Comparison of ENCODE assay signal across 8 cellular contexts in the genomic region with DNA sequence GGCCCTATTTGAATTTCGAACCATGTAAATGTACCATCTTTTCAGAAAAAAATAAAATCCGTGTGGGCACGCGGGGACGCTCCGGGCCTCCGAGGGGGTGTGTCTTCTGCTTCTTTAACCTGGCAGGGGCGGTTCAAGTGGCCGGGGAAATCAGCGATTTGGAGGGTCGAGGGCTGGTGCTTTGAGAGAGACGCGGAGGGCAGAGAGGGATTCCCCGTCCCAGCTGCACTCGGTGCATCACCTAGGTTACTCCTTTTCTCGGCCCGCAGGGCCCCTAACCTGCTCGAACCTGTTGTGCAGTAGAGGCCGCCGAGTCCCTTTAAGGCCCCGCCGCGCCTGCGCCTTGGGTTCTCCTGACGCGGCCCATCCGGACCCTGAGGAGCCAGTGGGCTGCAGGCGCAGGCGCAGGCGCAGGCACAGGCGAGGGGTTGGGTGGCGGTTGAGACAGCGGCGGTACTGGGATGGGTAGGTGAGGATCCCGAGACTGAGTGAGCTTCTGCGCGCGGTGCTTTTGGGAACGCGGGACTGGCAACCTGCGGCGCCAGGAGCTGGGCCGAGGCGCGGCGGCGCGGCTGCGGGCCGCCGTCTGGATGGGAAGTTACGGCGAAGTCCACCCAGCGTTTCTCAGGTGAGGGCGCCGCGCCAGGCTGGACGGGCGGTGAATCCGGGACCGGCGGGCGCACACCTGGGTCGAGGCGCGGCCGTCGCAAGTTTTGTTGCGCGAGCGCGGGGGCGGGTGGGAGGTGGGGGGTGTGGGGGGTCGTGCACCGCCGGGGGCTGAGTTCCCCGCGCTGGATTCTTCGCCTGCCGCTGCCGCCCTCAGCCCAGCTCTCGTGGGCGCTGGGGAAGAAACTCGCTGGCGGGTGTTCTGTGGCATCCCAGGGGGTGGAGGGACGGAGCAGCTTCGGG. TPM values are rescaled to one million over a fixed set of nuclear protein-coding genes. Genes with fewer than 3 reads are reported as not detected.
DNase-seq lines count a peak whose midpoint lies in the region; ATAC-seq and TF ChIP-seq lines count a peak whose summit lies in the region.

A gene with protein sequence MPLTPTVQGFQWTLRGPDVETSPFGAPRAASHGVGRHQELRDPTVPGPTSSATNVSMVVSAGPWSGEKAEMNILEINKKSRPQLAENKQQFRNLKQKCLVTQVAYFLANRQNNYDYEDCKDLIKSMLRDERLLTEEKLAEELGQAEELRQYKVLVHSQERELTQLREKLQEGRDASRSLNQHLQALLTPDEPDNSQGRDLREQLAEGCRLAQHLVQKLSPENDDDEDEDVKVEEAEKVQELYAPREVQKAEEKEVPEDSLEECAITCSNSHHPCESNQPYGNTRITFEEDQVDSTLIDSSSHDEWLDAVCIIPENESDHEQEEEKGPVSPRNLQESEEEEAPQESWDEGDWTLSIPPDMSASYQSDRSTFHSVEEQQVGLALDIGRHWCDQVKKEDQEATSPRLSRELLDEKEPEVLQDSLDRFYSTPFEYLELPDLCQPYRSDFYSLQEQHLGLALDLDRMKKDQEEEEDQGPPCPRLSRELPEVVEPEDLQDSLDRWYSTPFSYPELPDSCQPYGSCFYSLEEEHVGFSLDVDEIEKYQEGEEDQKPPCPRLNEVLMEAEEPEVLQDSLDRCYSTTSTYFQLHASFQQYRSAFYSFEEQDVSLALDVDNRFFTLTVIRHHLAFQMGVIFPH (plus strand): TSS at position 417 of the 909 bp plus-strand sequence. CDS start 4,950 bp downstream, outside the sequence.

- no peaks in the 10 kb centered on the region for H3K9me3 ChIP-seq in HUES48 (ENCODE audit: control insufficient read depth, insufficient read depth, low read length)
- H3K9me3 ChIP-seq in esophagus muscularis mucosa: no peaks in the 10 kb centered on the region
- H3K9me3 ChIP-seq in muscle layer of duodenum (ENCODE audit: control insufficient read depth in 1 of 2, low read length in 2 of 2): no peaks in the 10 kb centered on the region

- peak; percentile 8 for TF ChIP-seq POLR2A in esophagus muscularis mucosa (IDR thresholded peaks at IDR 0.05; ENCODE audit: low read depth)

- peaks cover 11% of the 10 kb centered on the region for H3K4me1 ChIP-seq in HUES48 (ENCODE audit: control insufficient read depth, insufficient read depth, low read length)
- peaks cover 15 to 33% (median 29%) of the 10 kb centered on the region in 4 donors for H3K4me1 ChIP-seq in esophagus muscularis mucosa
- peaks cover 0 to 8% of the 10 kb centered on the region in 2 donors for H3K4me1 ChIP-seq in muscle layer of duodenum (ENCODE audit: control insufficient read depth in 1 of 2, insufficient read depth in 2 of 2, low read length in 2 of 2)

- peak within 1 kb of the TSS; percentile 83 for H3K4me3 ChIP-seq in HUES48 (ENCODE audit: low read depth, low read length)
- H3K4me3 ChIP-seq in esophagus muscularis mucosa: peak within 1 kb of the TSS; percentile 76 to 84 (median 78)
- peak within 1 kb of the TSS; percentile 61 to 86 for H3K4me3 ChIP-seq in muscle layer of duodenum (ENCODE audit: low read depth in 1 of 2, low read length in 2 of 2)

- ATAC-seq in GM19452 (IDR thresholded peaks at IDR 0.05; ENCODE audit: unreplicated experiment): peak; percentile 94
- peak; percentile 99 for ATAC-seq in activated T-cell treated with anti-CD3 and anti-CD28 coated beads, Interleukin-2, amount 50 U/mL, for 4 hours

- H3K9me3 Mint-ChIP-seq in activated T-cell treated with anti-CD3 and anti-CD28 coated beads, Interleukin-2, amount 50 U/mL, for 4 hours: no peaks in the 10 kb centered on the region

- peaks cover 9% of the 10 kb centered on the region for H3K27me3 Mint-ChIP-seq in activated T-cell treated with anti-CD3 and anti-CD28 coated beads, Interleukin-2, amount 50 U/mL, for 4 hours (ENCODE audit: low read depth)

- TF ChIP-seq CTCF in C4-2B (conservative IDR thresholded peaks at IDR 0.05): no peak
- TF ChIP-seq CTCF in esophagus muscularis mucosa (IDR thresholded peaks at IDR 0.05): peak in 2 of 3 experiments; percentile 3 to 6

- peaks cover 18% of the 10 kb centered on the region for H3K4me1 Mint-ChIP-seq in activated T-cell treated with anti-CD3 and anti-CD28 coated beads, Interleukin-2, amount 50 U/mL, for 4 hours (ENCODE audit: low read depth)

- DNase-seq in activated T-cell treated with anti-CD3 and anti-CD28 coated beads, Interleukin-2, amount 50 U/mL, for 4 hours: peak; percentile 81
- DNase-seq in esophagus muscularis mucosa (ENCODE audit: extremely low spot score): peak; percentile 96
- DNase-seq in stimulated activated CD8-positive, alpha-beta memory T cell treated with anti-CD3 and anti-CD28 coated beads, Interleukin-7, amount 100 ng/mL, for 1 hour (ENCODE audit: low read depth in 2 of 2): peak; percentile 66 to 73

- peak within 1 kb of the TSS; percentile 91 for H3K4me3 Mint-ChIP-seq in activated T-cell treated with anti-CD3 and anti-CD28 coated beads, Interleukin-2, amount 50 U/mL, for 4 hours

- H3K36me3 ChIP-seq in HUES48 (ENCODE audit: control insufficient read depth, insufficient read depth, low read length) (no peaks in the 10 kb centered on the region), esophagus muscularis mucosa (peaks cover 0 to 5% (median 3%) of the 10 kb centered on the region in 4 donors), muscle layer of duodenum (ENCODE audit: control insufficient read depth in 1 of 2, insufficient read depth in 2 of 2, low read length in 2 of 2) (no peaks in the 10 kb centered on the region)

- H3K36me3 Mint-ChIP-seq in activated T-cell treated with anti-CD3 and anti-CD28 coated beads, Interleukin-2, amount 50 U/mL, for 4 hours (ENCODE audit: insufficient read depth): peaks cover 4% of the 10 kb centered on the region

- TF ChIP-seq EP300 in esophagus muscularis mucosa (IDR thresholded peaks at IDR 0.05): no peak

- intact Hi-C loops in esophagus muscularis mucosa (cut with DNase I): no loop called here

- H3K27me3 ChIP-seq in HUES48 (ENCODE audit: control insufficient read depth, insufficient read depth, low read length) (peaks cover 29% of the 10 kb centered on the region), esophagus muscularis mucosa (peaks cover 0 to 22% (median 0%) of the 10 kb centered on the region in 4 donors), muscle layer of duodenum (ENCODE audit: low read depth, low read length) (no peaks in the 10 kb centered on the region)

- 2% methylated on average over 24 of the region's 87 CpGs for WGBS in esophagus muscularis mucosa

- H3K27ac ChIP-seq in C4-2B: peak within 1 kb of the TSS; percentile 66
- peak within 1 kb of the TSS; percentile 59 for H3K27ac ChIP-seq in HUES48 (ENCODE audit: low read depth, low read length)
- H3K27ac ChIP-seq in esophagus muscularis mucosa (replicated peaks in 1 of 4): peak within 1 kb of the TSS; percentile 63 to 78 (median 70)
- H3K27ac ChIP-seq in muscle layer of duodenum (ENCODE audit: low read length): no peak within 1 kb of the TSS

- peak within 1 kb of the TSS; percentile 46; the same call in 1 of the 2 replicates for H3K9ac ChIP-seq in HUES48 (ENCODE audit: low read depth, low read length)

TF ChIP-seq in PFSK-1, 5 proteins besides CTCF, POLR2A, EP300 and RAD21:
- TF ChIP-seq POLR2AphosphoS5 (IDR thresholded peaks at IDR 0.05; ENCODE audit: low read depth, low read length) (peak; percentile 47; the same call in 1 of the 2 replicates), FOXP2 (optimal IDR thresholded peaks at IDR 0.05; ENCODE audit: borderline replicate concordance, extremely low read depth, extremely low read length, insufficient read depth) (no peak), SIN3A (IDR thresholded peaks at IDR 0.05; ENCODE audit: borderline replicate concordance, insufficient read depth, low read length) (0 out of 2 replicates have a peak, but pooled peaks have one; percentile 55)

RNA-seq across cellular contexts. Expression of the gene that starts here (rescaled TPM):
- polyA plus RNA-seq in PFSK-1 (2012; ENCODE audit: insufficient read length, low read depth): 2.7 TPM
- 1 to 10 TPM; 4.2 to 4.8 (median 4.3) TPM for total RNA-seq in activated T-cell treated with anti-CD3 and anti-CD28 coated beads, Interleukin-2, amount 50 U/mL, for 4 hours
- total RNA-seq in esophagus muscularis mucosa: 10 to 100 TPM in 2 of 4 donors, 1 to 10 TPM in 2; 5.8 to 13.1 (median 9.0) TPM
